18 cellular contexts compared by ENCODE assay signal in genomic region chr1:9376430-9376829, GRCh38.
DNase-seq lines count a peak whose midpoint lies in the region; ATAC-seq and TF ChIP-seq lines count a peak whose summit lies in the region.
"Had no signal": no experiment of that assay in that cellular context is flagged by ENCODE, and none has a peak within 500 bp of the region (broad histone marks: within the 10 kb centered on the region; RNA-seq: fewer than 3 reads in every experiment).

No MANE protein-coding gene starts in this region.

- no peaks in the 10 kb centered on the region for H3K36me3 Mint-ChIP-seq in osteocyte (ENCODE audit: unreplicated experiment)
- H3K36me3 Mint-ChIP-seq: naive B cell had no signal

- 40 to 81% (median 73%) methylated on average over 2 to 5 of the region's 5 CpGs for WGBS in heart left ventricle, 4 donors
- 37 to 71% methylated on average over 5 of the region's 5 CpGs for WGBS in testis, 2 donors

- H3K4me3 ChIP-seq in heart left ventricle (no peak overlapping the region), testis (no peak overlapping the region)

- no peak overlapping the region for H3K4me3 Mint-ChIP-seq in osteocyte (ENCODE audit: unreplicated experiment)
- H3K4me3 Mint-ChIP-seq: activated CD4-positive, alpha-beta T cell treated with anti-CD3 and anti-CD28 coated beads, Interleukin-2, amount 10 ng/mL, durations not matched to agents 24 days and 14 days; activated T-cell treated with anti-CD3 and anti-CD28 coated beads, Interleukin-2, amount 50 U/mL, for 72 hours; naive B cell; stimulated activated naive CD8-positive, alpha-beta T cell treated with anti-CD3 and anti-CD28 coated beads, Interleukin-15, amount 100 ng/mL, for 72 hours had no signal

- H3K4me1 ChIP-seq in heart left ventricle: peaks cover 0 to 47% (median 22%) of the 10 kb centered on the region in 12 donors
- H3K4me1 ChIP-seq in testis: peaks cover 30% of the 10 kb centered on the region

- peaks cover 63% of the 10 kb centered on the region for H3K4me1 Mint-ChIP-seq in osteocyte (ENCODE audit: unreplicated experiment)
- H3K4me1 Mint-ChIP-seq: activated CD4-positive, alpha-beta T cell treated with anti-CD3 and anti-CD28 coated beads, Interleukin-2, amount 10 ng/mL, durations not matched to agents 24 days and 14 days; stimulated activated naive CD8-positive, alpha-beta T cell treated with anti-CD3 and anti-CD28 coated beads, Interleukin-15, amount 100 ng/mL, for 72 hours had no signal

- TF ChIP-seq CTCF in heart left ventricle (IDR thresholded peaks at IDR 0.05): no peak
- no peak for TF ChIP-seq CTCF in osteocyte (IDR thresholded peaks at IDR 0.05)
- no peak for TF ChIP-seq CTCF in testis (IDR thresholded peaks at IDR 0.05)

- ATAC-seq in heart left ventricle (peak in 2 of 4 donors; percentile 5 to 10), HG03196 (IDR thresholded peaks at IDR 0.05; ENCODE audit: unreplicated experiment) (no peak), HG02973 (IDR thresholded peaks at IDR 0.05; ENCODE audit: unreplicated experiment) (no peak), HG02763 (IDR thresholded peaks at IDR 0.05; ENCODE audit: unreplicated experiment) (no peak)
- ATAC-seq: activated T-cell treated with anti-CD3 and anti-CD28 coated beads, Interleukin-2, amount 50 U/mL, for 72 hours; stimulated activated naive CD8-positive, alpha-beta T cell treated with anti-CD3 and anti-CD28 coated beads, Interleukin-15, amount 100 ng/mL, for 72 hours had no signal

- no peaks in the 10 kb centered on the region for H3K36me3 ChIP-seq in heart left ventricle
- no peaks in the 10 kb centered on the region for H3K36me3 ChIP-seq in testis (ENCODE audit: low read depth, missing control alignments)

- no peaks in the 10 kb centered on the region for H3K9me3 Mint-ChIP-seq in osteocyte (ENCODE audit: unreplicated experiment)
- H3K9me3 Mint-ChIP-seq: activated CD4-positive, alpha-beta T cell treated with anti-CD3 and anti-CD28 coated beads, Interleukin-2, amount 10 ng/mL, durations not matched to agents 24 days and 14 days; activated T-cell treated with anti-CD3 and anti-CD28 coated beads, Interleukin-2, amount 50 U/mL, for 72 hours; naive B cell; stimulated activated naive CD8-positive, alpha-beta T cell treated with anti-CD3 and anti-CD28 coated beads, Interleukin-15, amount 100 ng/mL, for 72 hours had no signal

- DNase-seq in heart left ventricle (no peak), osteocyte (ENCODE audit: extremely low spot score, unreplicated experiment) (no peak), testis (no peak), UCSD-AML1 (lab: John Stamatoyannopoulos, UW; ENCODE audit: unreplicated experiment) (no peak)
- DNase-seq: activated CD4-positive, alpha-beta T cell treated with anti-CD3 and anti-CD28 coated beads, Interleukin-2, amount 10 ng/mL, durations not matched to agents 24 days and 14 days; activated T-cell treated with anti-CD3 and anti-CD28 coated beads, Interleukin-2, amount 50 U/mL, for 72 hours; AML-193; effector CD8-positive, alpha-beta T cell; foreskin melanocyte; islet precursor cell; naive B cell; NCI-H1694 treated with DMSO at 0.1 percent for 48 hours; NCI-H524 treated with DMSO at 0.1 percent for 48 hours; stimulated activated naive CD8-positive, alpha-beta T cell treated with anti-CD3 and anti-CD28 coated beads, Interleukin-15, amount 100 ng/mL, for 72 hours had no signal

- intact Hi-C loops in heart left ventricle (cut with DNase I): loop anchor here in 2 of 10 donors (5.0 to 10.0 kb wide), 3 partner anchors 69 to 84 kb away; partner anchors contain the start of gene SPSB1 (in 1 of the 2)
- intact Hi-C loops in testis (cut with DNase I; ENCODE audit: low total_unique reads): loop anchor here (10.0 kb wide), 2 partner anchors 48 to 62 kb away; no protein-coding TSS in a partner anchor

- no peaks in the 10 kb centered on the region for H3K27me3 Mint-ChIP-seq in osteocyte (ENCODE audit: unreplicated experiment)
- H3K27me3 Mint-ChIP-seq: naive B cell; stimulated activated naive CD8-positive, alpha-beta T cell treated with anti-CD3 and anti-CD28 coated beads, Interleukin-15, amount 100 ng/mL, for 72 hours had no signal

- H3K9me3 ChIP-seq in heart left ventricle (no peaks in the 10 kb centered on the region), testis (no peaks in the 10 kb centered on the region)

- H3K27me3 ChIP-seq in heart left ventricle (no peaks in the 10 kb centered on the region), testis (no peaks in the 10 kb centered on the region)

- H3K27ac Mint-ChIP-seq in osteocyte (ENCODE audit: unreplicated experiment): peak overlapping the region; percentile 94
- H3K27ac Mint-ChIP-seq: activated CD4-positive, alpha-beta T cell treated with anti-CD3 and anti-CD28 coated beads, Interleukin-2, amount 10 ng/mL, durations not matched to agents 24 days and 14 days; activated T-cell treated with anti-CD3 and anti-CD28 coated beads, Interleukin-2, amount 50 U/mL, for 72 hours; naive B cell; stimulated activated naive CD8-positive, alpha-beta T cell treated with anti-CD3 and anti-CD28 coated beads, Interleukin-15, amount 100 ng/mL, for 72 hours had no signal

- TF ChIP-seq POLR2A in heart left ventricle (IDR thresholded peaks at IDR 0.05) (no peak), testis (IDR thresholded peaks at IDR 0.05) (no peak)

- peak overlapping the region; percentile 52 for H3K27ac ChIP-seq in angular gyrus (ENCODE audit: low read depth, low read length)
- H3K27ac ChIP-seq in heart left ventricle: peak overlapping the region in 10 of 12 donors; percentile 2 to 84 (median 66)
- peak overlapping the region; percentile 29 to 72 for H3K27ac ChIP-seq in testis
